ENCODE assay signal across 15 cellular contexts in the genomic region with DNA sequence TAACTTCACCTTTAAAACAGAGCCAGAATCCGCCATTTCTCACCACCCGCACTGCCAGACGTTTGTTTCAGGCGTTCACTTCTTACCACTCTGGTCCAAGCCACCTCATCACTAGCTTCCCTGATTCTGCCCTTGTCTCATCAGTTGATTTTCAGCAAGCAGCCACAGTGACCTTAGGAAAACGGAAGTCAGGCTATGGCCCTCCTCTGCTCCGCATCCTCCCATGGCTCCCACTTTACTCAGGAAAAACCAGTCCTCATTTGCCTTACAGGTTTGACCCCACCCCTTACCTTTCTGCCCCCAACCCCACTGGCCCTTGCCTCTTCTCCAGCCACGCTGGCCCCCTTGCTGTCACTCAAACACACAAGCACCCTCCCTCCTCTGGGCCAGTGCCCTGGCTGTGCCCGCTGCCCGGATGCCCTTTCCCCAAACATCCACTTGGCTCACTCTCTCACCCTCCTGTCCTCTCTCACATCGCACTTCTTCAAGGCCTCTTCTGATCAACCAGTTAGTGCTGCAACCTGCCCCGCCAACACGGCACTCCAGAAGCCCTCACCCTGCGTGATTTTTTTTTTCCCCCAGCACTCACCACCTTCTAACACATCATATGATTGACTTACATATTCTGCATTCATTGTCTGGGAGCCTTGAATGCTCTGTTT. TPM values are rescaled to one million over a fixed set of nuclear protein-coding genes. Genes with fewer than 3 reads are reported as not detected.
DNase-seq lines count a peak whose midpoint lies in the region; ATAC-seq and TF ChIP-seq lines count a peak whose summit lies in the region.
"Had no signal": no experiment of that assay in that cellular context is flagged by ENCODE, and none has a peak within 500 bp of the region (broad histone marks: within the 10 kb centered on the region; RNA-seq: fewer than 3 reads in every experiment).

No MANE protein-coding gene starts in this region.

- H3K9ac ChIP-seq in neuronal stem cell (ENCODE audit: low read depth, low read length, poor library complexity) = no peak overlapping the region
- H3K9ac ChIP-seq: SK-N-SH had no signal

- H2BK5ac ChIP-seq in neuronal stem cell (ENCODE audit: low read length) = no peak overlapping the region

- no peaks in the 10 kb centered on the region for H3K27me3 Mint-ChIP-seq in CD8-positive, alpha-beta memory T cell
- no peaks in the 10 kb centered on the region for H3K27me3 Mint-ChIP-seq in T-helper 17 cell

- no peak overlapping the region for H3K4me3 ChIP-seq in CD8-positive, alpha-beta memory T cell (ENCODE audit: low read length)
- H3K4me3 ChIP-seq in heart left ventricle (no peak overlapping the region), neuronal stem cell (ENCODE audit: low read length in 2 of 2) (no peak overlapping the region)
- H3K4me3 ChIP-seq: coronary artery had no signal

- ATAC-seq in T-helper 17 cell (no peak), heart left ventricle (peak; percentile 44 to 83 (median 63)), HG03039 (IDR thresholded peaks at IDR 0.05; ENCODE audit: unreplicated experiment) (no peak)
- ATAC-seq: HCT116 had no signal

- no peak overlapping the region for H4K8ac ChIP-seq in neuronal stem cell (ENCODE audit: low read depth, low read length)

- no peak overlapping the region for H4K91ac ChIP-seq in neuronal stem cell (ENCODE audit: low read depth, low read length, poor library complexity)

- DNase-seq in CD8-positive, alpha-beta memory T cell = no peak
- DNase-seq in T-helper 17 cell (no peak), heart left ventricle (peak in 2 of 5 donors; percentile 40 to 53), neuronal stem cell (ENCODE audit: low spot score) (no peak), COLO829 (ENCODE audit: low spot score) (no peak), foreskin melanocyte (no peak)
- DNase-seq: NCI-H2029 treated with DMSO at 0.1 percent for 48 hours, NCI-H526, SK-N-SH had no signal

- H3K36me3 ChIP-seq in CD8-positive, alpha-beta memory T cell (ENCODE audit: insufficient read depth, low read length) = peaks cover 4% of the 10 kb centered on the region
- H3K36me3 ChIP-seq in heart left ventricle (no peaks in the 10 kb centered on the region), neuronal stem cell (replicated peaks in 1 of 2; ENCODE audit: control insufficient read depth in 2 of 2, insufficient read depth in 2 of 2, low read length in 2 of 2) (peaks cover 0 to 13% of the 10 kb centered on the region in 2 donors)

- peaks cover 77 to 93% (median 92%) of the 10 kb centered on the region in 3 donors for H3K4me1 Mint-ChIP-seq in CD8-positive, alpha-beta memory T cell
- peaks cover 49% of the 10 kb centered on the region for H3K4me1 Mint-ChIP-seq in T-helper 17 cell

- H3K18ac ChIP-seq in neuronal stem cell (ENCODE audit: low read length) = no peak overlapping the region

- H3K9me3 Mint-ChIP-seq in CD8-positive, alpha-beta memory T cell = no peaks in the 10 kb centered on the region

- CTCF ChIA-PET in CD8-positive, alpha-beta memory T cell (lab: Charles Lee) = no interaction called here

- no peak overlapping the region for H3K4ac ChIP-seq in neuronal stem cell (ENCODE audit: low read length)

- H3K4me2 ChIP-seq in neuronal stem cell (ENCODE audit: insufficient read depth, low read length, poor library complexity, severe bottlenecking) = no peak overlapping the region
- H3K4me2 ChIP-seq: SK-N-SH had no signal

- no peak overlapping the region for H2BK120ac ChIP-seq in neuronal stem cell (ENCODE audit: low read depth, low read length)

- H3K27ac Mint-ChIP-seq in CD8-positive, alpha-beta memory T cell = peak overlapping the region; percentile 40 to 91 (median 80)
- peak overlapping the region; percentile 67 for H3K27ac Mint-ChIP-seq in T-helper 17 cell

- peaks cover 1% of the 10 kb centered on the region for H3K79me1 ChIP-seq in neuronal stem cell (ENCODE audit: low read depth, low read length)

- no peak overlapping the region for H3K23ac ChIP-seq in neuronal stem cell (ENCODE audit: low read depth, low read length, poor library complexity)

- no peaks in the 10 kb centered on the region for H3K27me3 ChIP-seq in CD8-positive, alpha-beta memory T cell (ENCODE audit: insufficient read depth, low read length, poor library complexity, severe bottlenecking)
- no peaks in the 10 kb centered on the region for H3K27me3 ChIP-seq in heart left ventricle
- no peaks in the 10 kb centered on the region for H3K27me3 ChIP-seq in neuronal stem cell (ENCODE audit: control insufficient read depth in 3 of 3, insufficient read depth in 3 of 3, low read depth in 1 of 3, low read length in 3 of 3)

- TF ChIP-seq POLR2A in heart left ventricle (IDR thresholded peaks at IDR 0.05) = no peak

- TF ChIP-seq CTCF in heart left ventricle (IDR thresholded peaks at IDR 0.05) = no peak

- no peak overlapping the region for H3K14ac ChIP-seq in neuronal stem cell (ENCODE audit: low read length)

- peak overlapping the region in 6 of 7 donors; percentile 8 to 90 (median 34) for H3K4me3 Mint-ChIP-seq in CD8-positive, alpha-beta memory T cell
- no peak overlapping the region for H3K4me3 Mint-ChIP-seq in T-helper 17 cell

- H2AK5ac ChIP-seq in neuronal stem cell (ENCODE audit: low read depth, low read length) = peak overlapping the region; percentile 25

- no peak overlapping the region for H2AFZ ChIP-seq in neuronal stem cell (ENCODE audit: low read length)

- no peaks in the 10 kb centered on the region for H3K9me3 ChIP-seq in CD8-positive, alpha-beta memory T cell (ENCODE audit: low read length)
- H3K9me3 ChIP-seq in T-helper 17 cell (ENCODE audit: control insufficient read depth, low read length, poor library complexity, severe bottlenecking) (no peaks in the 10 kb centered on the region), heart left ventricle (no peaks in the 10 kb centered on the region), neuronal stem cell (replicated peaks in 1 of 2; ENCODE audit: control insufficient read depth in 2 of 2, insufficient read depth in 1 of 2, low read depth in 1 of 2, low read length in 2 of 2) (no peaks in the 10 kb centered on the region)
- H3K9me3 ChIP-seq: SK-N-SH had no signal

- H3K27ac ChIP-seq in CD8-positive, alpha-beta memory T cell (ENCODE audit: low read depth, low read length) = no peak overlapping the region
- H3K27ac ChIP-seq in heart left ventricle (peak overlapping the region in 2 of 12 donors; percentile 35 to 37), neuronal stem cell (replicated peaks; ENCODE audit: low read length) (no peak overlapping the region)
- H3K27ac ChIP-seq: coronary artery had no signal

- intact Hi-C loops in heart left ventricle (cut with DNase I) = no loop called here

- H2BK15ac ChIP-seq in neuronal stem cell (ENCODE audit: low read length) = no peak overlapping the region

- H3K4me1 ChIP-seq in CD8-positive, alpha-beta memory T cell (ENCODE audit: insufficient read depth, low read length) = peaks cover 24% of the 10 kb centered on the region
- peaks cover 0 to 68% (median 20%) of the 10 kb centered on the region in 12 donors for H3K4me1 ChIP-seq in heart left ventricle
- H3K4me1 ChIP-seq in neuronal stem cell (ENCODE audit: control insufficient read depth in 2 of 2, insufficient read depth in 1 of 2, low read depth in 1 of 2, low read length in 2 of 2) = peaks cover 13 to 42% of the 10 kb centered on the region in 2 donors

- WGBS in heart left ventricle, 4 donors = 67 to 76% (median 74%) methylated on average over 13 of the region's 13 CpGs
- WGBS in neuronal stem cell (ENCODE audit: extremely low coverage in 2 of 2, insufficient read length in 2 of 2, insufficient replicate concordance in 1 of 2), 2 donors = no CpG with 5 or more reads among the region's 13 CpGs

- POLR2A ChIA-PET in CD8-positive, alpha-beta memory T cell (lab: Charles Lee) = no interaction called here

- H2BK12ac ChIP-seq in neuronal stem cell (ENCODE audit: low read length) = no peak overlapping the region

- H3K36me3 Mint-ChIP-seq in CD8-positive, alpha-beta memory T cell = peaks cover 0 to 64% (median 5%) of the 10 kb centered on the region in 3 donors
- H3K36me3 Mint-ChIP-seq in T-helper 17 cell (ENCODE audit: low read depth) = peaks cover 8% of the 10 kb centered on the region

RNA-seq across cellular contexts. Expression of gene TPST2, which starts 18.9 kb away (rescaled TPM):
- 10 to 100 TPM; 36.7 to 37.3 TPM for total RNA-seq in CD8-positive, alpha-beta memory T cell
- polyA plus RNA-seq in CD8-positive, alpha-beta memory T cell = 201 TPM
- total RNA-seq in T-helper 17 cell (10 to 100 TPM; 18.2 to 40.7 TPM), heart left ventricle (100 to 1,000 TPM in 1 of 9 donors, 10 to 100 TPM in 8; 12.1 to 103 (median 25.2) TPM)
- 10 to 100 TPM; 24.3 to 51.7 TPM for polyA plus RNA-seq in heart left ventricle
- polyA plus RNA-seq in neuronal stem cell (2013, experiment 1 of 2) = 19.5 TPM
- polyA plus RNA-seq in neuronal stem cell (2013, experiment 2 of 2) = 18.8 TPM

RNA-seq across cellular contexts. Expression of gene CRYBB1, which starts 46.8 kb away (rescaled TPM):
- total RNA-seq in CD8-positive, alpha-beta memory T cell = not detected
- polyA plus RNA-seq in CD8-positive, alpha-beta memory T cell = not detected
- total RNA-seq in T-helper 17 cell (not detected), heart left ventricle (1 to 10 TPM in 2 of 9 donors, under 1 TPM in 4, not detected in 3; 0.19 to 3.2 (median 0.43) TPM)
- polyA plus RNA-seq in heart left ventricle = under 1 TPM; 0.23 to 0.42 TPM
- polyA plus RNA-seq in neuronal stem cell (2013, experiment 1 of 2) = 0.14 TPM
- polyA plus RNA-seq in neuronal stem cell (2013, experiment 2 of 2) = 0.12 TPM
- total RNA-seq: epithelial cell of proximal tubule, glomerular endothelial cell had no signal

RNA-seq across cellular contexts. Expression of gene CRYBA4, which starts 50.8 kb away (rescaled TPM):
- not detected for total RNA-seq in CD8-positive, alpha-beta memory T cell
- not detected for polyA plus RNA-seq in CD8-positive, alpha-beta memory T cell
- not detected for total RNA-seq in T-helper 17 cell
- not detected for total RNA-seq in heart left ventricle
- polyA plus RNA-seq in heart left ventricle = not detected
- polyA plus RNA-seq in neuronal stem cell (2013, experiment 1 of 2) = 1.1 TPM
- polyA plus RNA-seq in neuronal stem cell (2013, experiment 2 of 2) = 1.2 TPM
- total RNA-seq: epithelial cell of proximal tubule, glomerular endothelial cell, subcutaneous adipose tissue had no signal
- polyA plus RNA-seq: SK-N-SH had no signal

RNA-seq across cellular contexts. Expression of gene TFIP11, which starts 58.7 kb away (rescaled TPM):
- 10 to 100 TPM; 53.9 to 58.8 TPM for total RNA-seq in CD8-positive, alpha-beta memory T cell
- polyA plus RNA-seq in CD8-positive, alpha-beta memory T cell = 41.5 TPM
- total RNA-seq in T-helper 17 cell = 100 to 1,000 TPM in 1 of 2 donors, 10 to 100 TPM in 1; 84.0 to 104 TPM
- total RNA-seq in heart left ventricle = 10 to 100 TPM; 15.1 to 28.0 (median 23.1) TPM
- 10 to 100 TPM; 17.3 to 23.8 TPM for polyA plus RNA-seq in heart left ventricle
- 10.5 TPM for polyA plus RNA-seq in neuronal stem cell (2013, experiment 1 of 2)
- 10.7 TPM for polyA plus RNA-seq in neuronal stem cell (2013, experiment 2 of 2)

Comparison
In these comparisons a context has a peak if more than half of its experiments do, and no peak if none do; other contexts are left out.
1. ATAC-seq: peak in heart left ventricle (4 of 4); none in T-helper 17 cell (single experiment) and HG03039 (single experiment).